ENCODE assay signal across 17 cellular contexts in genomic region chr15:98324341-98324970, GRCh38.
DNase-seq lines count a peak whose midpoint lies in the region; ATAC-seq lines count a peak whose summit lies in the region.
"Had no signal": no experiment of that assay in that cellular context is flagged by ENCODE, and none has a peak within 500 bp of the region (broad histone marks: within the 10 kb centered on the region; RNA-seq: fewer than 3 reads in every experiment).

No MANE protein-coding gene starts in this region.

- H3K36me3 ChIP-seq in HUES64 (ENCODE audit: insufficient read depth, low read length), result no peaks in the 10 kb centered on the region
- H3K36me3 ChIP-seq: BE2C had no signal

- H3K4me3 ChIP-seq in HUES64 (ENCODE audit: low read length), result no peak overlapping the region
- H3K4me3 ChIP-seq: GM23248 had no signal

- ATAC-seq in HG02981 (IDR thresholded peaks at IDR 0.05; ENCODE audit: unreplicated experiment) (no peak), GM19351 (IDR thresholded peaks at IDR 0.05; ENCODE audit: unreplicated experiment) (no peak)
- ATAC-seq: PC-3 had no signal

- H3K27ac ChIP-seq in HUES64 (ENCODE audit: low read depth, low read length) (peak overlapping the region; percentile 64; the same call in 1 of the 2 replicates), substantia nigra (ENCODE audit: low read depth, low read length, poor library complexity, severe bottlenecking) (no peak overlapping the region)
- H3K27ac ChIP-seq: GM23248 had no signal

- DNase-seq in Daoy (ENCODE audit: low read depth) (peak; percentile 65), astrocyte of the hippocampus (ENCODE audit: low read depth, low spot score) (peak; percentile 2), iPS DF 19.7 (ENCODE audit: low read depth, low spot score) (peak; percentile 20), NCI-H146 treated with DMSO at 0.1 percent for 48 hours (lab: John Stamatoyannopoulos, UW; ENCODE audit: unreplicated experiment) (no peak), substantia nigra (lab: John Stamatoyannopoulos, UW) (no peak)
- DNase-seq: 8988T; BE2C; CD4-positive, alpha-beta T cell; GM23248; Kasumi-1; NCI-H1930; NCI-H2171; NCI-H446 treated with DMSO at 0.1 percent for 48 hours; PC-3 had no signal

- no peaks in the 10 kb centered on the region for H3K27me3 ChIP-seq in HUES64 (ENCODE audit: insufficient read depth, low read length)

- H3K4me1 ChIP-seq in HUES64 (ENCODE audit: insufficient read depth, low read length), result no peaks in the 10 kb centered on the region
- H3K4me1 ChIP-seq: BE2C had no signal

- peaks cover 19% of the 10 kb centered on the region for H3K9me3 ChIP-seq in HUES64 (ENCODE audit: insufficient read depth, low read depth, low read length)
- H3K9me3 ChIP-seq: BE2C had no signal

- 35% methylated on average over 2 of the region's 2 CpGs for WGBS in HUES64

- H3K9ac ChIP-seq in HUES64 (ENCODE audit: low read depth, low read length), result no peak overlapping the region
- H3K9ac ChIP-seq: GM23248 had no signal

Comparison
In these comparisons a context has a peak if more than half of its experiments do, and no peak if none do; other contexts are left out.
1. DNase-seq: peak in Daoy (single experiment), astrocyte of the hippocampus (single experiment) and iPS DF 19.7 (single experiment); none in NCI-H146 treated with DMSO at 0.1 percent for 48 hours (single experiment) and substantia nigra (0 of 49).